In the genomic region with DNA sequence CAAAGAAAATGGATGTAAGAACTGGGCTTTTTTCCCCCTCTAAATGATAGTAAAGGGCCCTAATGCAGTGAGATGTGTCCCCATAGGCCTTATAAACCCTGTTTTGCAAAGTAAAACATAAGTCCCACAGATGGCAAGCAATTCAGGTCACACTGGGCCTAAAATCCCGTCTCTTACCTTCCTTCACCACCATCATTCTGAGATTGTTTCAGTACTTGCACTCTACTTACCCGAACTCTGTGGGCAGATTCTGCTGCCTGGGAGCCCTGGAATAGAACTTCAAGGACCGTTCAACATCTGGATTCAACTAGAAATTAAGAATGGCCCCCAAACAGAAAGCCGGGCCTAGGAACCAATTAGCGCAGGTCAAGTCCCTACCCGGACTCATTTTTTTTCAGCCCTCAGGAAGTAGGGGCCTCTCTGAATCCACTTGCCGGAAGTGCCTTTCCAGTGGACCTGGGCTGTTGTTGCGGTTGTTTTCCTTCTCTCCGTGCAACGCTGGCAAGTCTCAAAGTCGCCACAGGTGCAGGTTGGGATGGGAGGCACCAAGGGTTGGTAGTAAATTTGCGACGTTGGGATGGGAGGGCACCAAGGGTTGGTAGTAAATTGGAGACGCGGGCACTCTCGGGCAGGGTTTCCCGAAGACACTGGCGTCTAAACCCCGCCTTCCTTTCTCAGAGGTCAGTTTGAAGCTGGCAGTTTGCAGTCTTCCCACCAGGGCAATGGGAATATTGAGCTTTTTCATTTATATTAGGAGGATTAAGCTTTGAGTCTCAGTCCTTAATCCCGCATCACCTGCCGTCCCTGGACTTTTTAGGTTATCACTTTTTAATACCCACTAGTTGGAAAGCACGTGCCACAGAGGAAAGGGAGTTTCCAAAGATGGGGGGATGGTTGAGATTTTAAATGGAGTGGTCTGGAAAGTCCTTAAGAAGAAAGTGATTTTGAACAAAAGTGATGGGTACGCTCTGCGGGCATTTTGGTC, we compare ENCODE assay signal across 8 cellular contexts. TPM values are rescaled to one million over a fixed set of nuclear protein-coding genes. Genes with fewer than 3 reads are reported as not detected.
DNase-seq lines count a peak whose midpoint lies in the region; ATAC-seq and TF ChIP-seq lines count a peak whose summit lies in the region.

A gene with protein sequence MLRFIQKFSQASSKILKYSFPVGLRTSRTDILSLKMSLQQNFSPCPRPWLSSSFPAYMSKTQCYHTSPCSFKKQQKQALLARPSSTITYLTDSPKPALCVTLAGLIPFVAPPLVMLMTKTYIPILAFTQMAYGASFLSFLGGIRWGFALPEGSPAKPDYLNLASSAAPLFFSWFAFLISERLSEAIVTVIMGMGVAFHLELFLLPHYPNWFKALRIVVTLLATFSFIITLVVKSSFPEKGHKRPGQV (plus strand): TSS at position 429 of the 985 bp plus-strand sequence. CDS start 2,888 bp downstream, outside the sequence.

- peaks cover 35% of the 10 kb centered on the region for H3K4me1 Mint-ChIP-seq in CD4-positive, alpha-beta T cell (ENCODE audit: low read depth)

- H3K27me3 Mint-ChIP-seq in CD4-positive, alpha-beta T cell = no peaks in the 10 kb centered on the region

- peaks cover 56% of the 10 kb centered on the region for H3K36me3 Mint-ChIP-seq in CD4-positive, alpha-beta T cell (ENCODE audit: low read depth)

- CTCF ChIA-PET in CD4-positive, alpha-beta T cell (lab: Charles Lee) = interaction anchor here (0.8 to 1.5 kb wide), 2 partner anchors 11 to 62 kb away, joined by 3 to 4 read pairs; partner anchors contain the start of gene IPP

- DNase-seq in CD4-positive, alpha-beta T cell = peak; percentile 59 to 75 (median 68)
- peak; percentile 68 to 87 for DNase-seq in NCI-H524 (lab: John Stamatoyannopoulos, UW)
- DNase-seq in activated CD4-positive, alpha-beta T cell treated with anti-CD3 and anti-CD28 coated beads for 24 hours (ENCODE audit: low read depth in 2 of 2) = peak; percentile 55 to 72
- peak; percentile 95 for DNase-seq in choroid plexus epithelial cell (ENCODE audit: low read depth)
- DNase-seq in kidney tubule cell (ENCODE audit: low spot score) = peak; percentile 90
- peak; percentile 56 to 65 for DNase-seq in stimulated activated CD4-positive, alpha-beta T cell treated with anti-CD3 and anti-CD28 coated beads, Interleukin-15, amount 100 ng/mL, for 48 hours (ENCODE audit: low read depth in 2 of 2)

- peak within 1 kb of the TSS; percentile 100 for H3K27ac Mint-ChIP-seq in CD4-positive, alpha-beta T cell

- POLR2A ChIA-PET in CD4-positive, alpha-beta T cell (lab: Charles Lee) = interaction anchor here (0.6 to 3.6 kb wide), 22 partner anchors 10 to 1056 kb away, joined by 3 to 65 read pairs (median 5); partner anchors contain the start of genes AKR1A1, BTBD19, CCDC163 and HECTD3

- peak within 1 kb of the TSS; percentile 97 for H3K27ac ChIP-seq in CD4-positive, alpha-beta T cell (ENCODE audit: low read depth, low read length)

- no peak for ATAC-seq in CD4-positive, alpha-beta T cell (ENCODE audit: poor library complexity)
- ATAC-seq in HG02798 (IDR thresholded peaks at IDR 0.05; ENCODE audit: poor library complexity, unreplicated experiment) (peak; percentile 13), HG02870 (IDR thresholded peaks at IDR 0.05; ENCODE audit: unreplicated experiment) (no peak)

- no peaks in the 10 kb centered on the region for H3K9me3 Mint-ChIP-seq in CD4-positive, alpha-beta T cell

- H3K4me3 ChIP-seq in choroid plexus epithelial cell (ENCODE audit: low read depth, low read length) = peak within 1 kb of the TSS; percentile 98

- no peak for TF ChIP-seq CTCF in CD4-positive, alpha-beta T cell (IDR thresholded peaks at IDR 0.05)
- TF ChIP-seq CTCF in choroid plexus epithelial cell (conservative IDR thresholded peaks at IDR 0.05; ENCODE audit: low read depth, low read length) = peak; percentile 3

- H3K9me3 ChIP-seq in CD4-positive, alpha-beta T cell (ENCODE audit: control insufficient read depth, low read length) = no peaks in the 10 kb centered on the region

- H3K27me3 ChIP-seq in CD4-positive, alpha-beta T cell (ENCODE audit: control insufficient read depth, insufficient read depth, low read length) = no peaks in the 10 kb centered on the region

- intact Hi-C loops in CD4-positive, alpha-beta T cell (cut with DNase I, micrococcal nuclease) = loop anchor here (1.0 to 10.0 kb wide), 15 partner anchors 62 to 676 kb away; partner anchors contain the start of genes CCDC163 (in 2 of the 2), HECTD3 (in 2 of the 2), IPP (in 2 of the 2) and MMACHC (in 2 of the 2)

- peak within 1 kb of the TSS; percentile 99 for H3K4me3 Mint-ChIP-seq in CD4-positive, alpha-beta T cell

RNA-seq across cellular contexts. Expression of the gene that starts here (rescaled TPM):
- total RNA-seq in CD4-positive, alpha-beta T cell = 1 to 10 TPM; 5.6 to 6.3 TPM
